11 cellular contexts compared by ENCODE assay signal in genomic region chr15:41926184-41927056, GRCh38. TPM values are rescaled to one million over a fixed set of nuclear protein-coding genes. Genes with fewer than 3 reads are reported as not detected.
DNase-seq lines count a peak whose midpoint lies in the region; ATAC-seq and TF ChIP-seq lines count a peak whose summit lies in the region.
"Had no signal": no experiment of that assay in that cellular context is flagged by ENCODE, and none has a peak within 500 bp of the region (broad histone marks: within the 10 kb centered on the region; RNA-seq: fewer than 3 reads in every experiment).

No MANE protein-coding gene starts in this region.

- no peaks in the 10 kb centered on the region for H3K9me3 ChIP-seq in heart right ventricle
- H3K9me3 ChIP-seq in gastrocnemius medialis = no peaks in the 10 kb centered on the region
- H3K9me3 ChIP-seq: SJSA1 had no signal

- WGBS in heart right ventricle, 2 donors = 38 to 51% methylated on average over 10 of the region's 10 CpGs

- H3K4me1 Mint-ChIP-seq in activated B cell treated with CpG ODN at 0.5 μM for 24 hours = peaks cover 87% of the 10 kb centered on the region

- H3K36me3 ChIP-seq in H7 (replicated peaks; ENCODE audit: control insufficient read depth, insufficient read depth, low read length) (no peaks in the 10 kb centered on the region; the same call in 1 of the 2 replicates), heart right ventricle (peaks cover 0 to 34% (median 0%) of the 10 kb centered on the region in 9 donors), gastrocnemius medialis (no peaks in the 10 kb centered on the region)

- H3K4me3 Mint-ChIP-seq in activated B cell treated with CpG ODN at 0.5 μM for 24 hours = peak overlapping the region; percentile 3

- no peak for ATAC-seq in activated B cell treated with CpG ODN at 0.5 μM for 24 hours (ENCODE audit: low read depth)
- peak in 7 of 8 donors; percentile 23 to 54 (median 46) for ATAC-seq in heart right ventricle
- no peak for ATAC-seq in gastrocnemius medialis
- ATAC-seq in HG02798 (IDR thresholded peaks at IDR 0.05; ENCODE audit: poor library complexity, unreplicated experiment) = no peak
- no peak for ATAC-seq in HG03520 (IDR thresholded peaks at IDR 0.05; ENCODE audit: unreplicated experiment)
- ATAC-seq in HG02981 (IDR thresholded peaks at IDR 0.05; ENCODE audit: unreplicated experiment) = no peak

- no peaks in the 10 kb centered on the region for H3K27me3 Mint-ChIP-seq in activated B cell treated with CpG ODN at 0.5 μM for 24 hours

- H3K27me3 ChIP-seq in H7 (ENCODE audit: control insufficient read depth, insufficient read depth, low read length) = no peaks in the 10 kb centered on the region
- H3K27me3 ChIP-seq in heart right ventricle = no peaks in the 10 kb centered on the region
- H3K27me3 ChIP-seq in gastrocnemius medialis = no peaks in the 10 kb centered on the region
- H3K27me3 ChIP-seq: SJSA1 had no signal

- TF ChIP-seq CTCF in activated B cell treated with CpG ODN at 0.5 μM for 24 hours (IDR thresholded peaks at IDR 0.05) (no peak), heart right ventricle (IDR thresholded peaks at IDR 0.05) (no peak), gastrocnemius medialis (IDR thresholded peaks at IDR 0.05 in 4 of 5, conservative IDR thresholded peaks at IDR 0.05 in 1 of 5) (no peak)

- H3K4me1 ChIP-seq in heart right ventricle = peaks cover 28 to 100% (median 96%) of the 10 kb centered on the region in 9 donors
- peaks cover 32 to 70% of the 10 kb centered on the region in 2 donors for H3K4me1 ChIP-seq in gastrocnemius medialis

- H3K27ac Mint-ChIP-seq in activated B cell treated with CpG ODN at 0.5 μM for 24 hours = peak overlapping the region; percentile 88

- H3K27ac ChIP-seq in heart right ventricle = peak overlapping the region; percentile 21 to 92 (median 72)
- H3K27ac ChIP-seq in gastrocnemius medialis = peak overlapping the region in 3 of 4 donors; percentile 12 to 47 (median 35)
- H3K27ac ChIP-seq: SJSA1 had no signal

- H3K4me3 ChIP-seq in H7 (ENCODE audit: insufficient read depth, low read depth, low read length) = no peak overlapping the region
- no peak overlapping the region for H3K4me3 ChIP-seq in heart right ventricle
- no peak overlapping the region for H3K4me3 ChIP-seq in gastrocnemius medialis
- H3K4me3 ChIP-seq: SJSA1 had no signal

- intact Hi-C loops in activated B cell treated with CpG ODN at 0.5 μM for 24 hours (cut with micrococcal nuclease) = loop anchor here (5.0 kb wide), 1 partner anchor 131 kb away; no protein-coding TSS in a partner anchor
- intact Hi-C loops in heart right ventricle (cut with DNase I) = loop anchor here in 4 of 10 donors (5.0 to 10.0 kb wide), 3 partner anchors 41 to 128 kb away; partner anchors contain the start of gene EHD4 (in 2 of the 4)
- intact Hi-C loops in gastrocnemius medialis (cut with DNase I; ENCODE audit: low total_unique reads) = no loop called here

- DNase-seq in H7 (peak; percentile 64), activated B cell treated with CpG ODN at 0.5 μM for 24 hours (no peak), heart right ventricle (no peak), gastrocnemius medialis (no peak), activated gamma-delta T cell treated with Interleukin-2 at 50 U/mL for 16 hours (no peak)
- DNase-seq: amygdala; stimulated activated CD4-positive, alpha-beta T cell treated with anti-CD3 and anti-CD28 coated beads, Interleukin-2, amount 100 ng/mL, for 24 hours had no signal

- POLR2A ChIA-PET in activated B cell treated with CpG ODN at 0.5 μM for 24 hours (lab: Charles Lee) = interaction anchor here (1.0 to 1.9 kb wide), 2 partner anchors 44 to 46 kb away, joined by 3 to 7 read pairs; partner anchors contain the start of gene EHD4

- TF ChIP-seq POLR2A in gastrocnemius medialis (IDR thresholded peaks at IDR 0.05) = no peak

- CTCF ChIA-PET in activated B cell treated with CpG ODN at 0.5 μM for 24 hours (lab: Charles Lee) = interaction anchor here (0.7 kb wide), 1 partner anchor 59 kb away, joined by 3 read pairs; no protein-coding TSS in a partner anchor

- peaks cover 7% of the 10 kb centered on the region for H3K9me3 Mint-ChIP-seq in activated B cell treated with CpG ODN at 0.5 μM for 24 hours

- H3K36me3 Mint-ChIP-seq in activated B cell treated with CpG ODN at 0.5 μM for 24 hours (ENCODE audit: low read depth) = peaks cover 29% of the 10 kb centered on the region

- in situ Hi-C loops in gastrocnemius medialis (cut with MboI; ENCODE audit: low sequenced_read_pairs in 4 of 4) = no loop called here

RNA-seq across cellular contexts. Expression of gene SPTBN5, which starts 32.6 kb away (rescaled TPM):
- 0.17 and 0.55 TPM in 2 replicates for total RNA-seq in H7 (2014; rRNA removed; shearing (Covaris generic))
- total RNA-seq in activated B cell treated with CpG ODN at 0.5 μM for 24 hours (0.78 and 1.1 TPM in 2 replicates), heart right ventricle (1 to 10 TPM; 1.6 to 5.9 (median 2.4) TPM), gastrocnemius medialis (under 1 TPM in 3 of 4 donors, not detected in 1; 0.03 to 0.05 (median 0.04) TPM)
- 1 to 10 TPM in 1 of 2 donors, under 1 TPM in 1; 0.94 to 8.7 TPM for polyA plus RNA-seq in heart right ventricle

RNA-seq across cellular contexts. Expression of gene EHD4, which starts 45.9 kb away (rescaled TPM):
- 22.0 and 22.2 TPM in 2 replicates for total RNA-seq in H7 (2014; rRNA removed; shearing (Covaris generic))
- total RNA-seq in activated B cell treated with CpG ODN at 0.5 μM for 24 hours = 38.4 and 42.6 TPM in 2 replicates
- 10 to 100 TPM; 29.8 to 62.7 (median 46.6) TPM for total RNA-seq in heart right ventricle
- polyA plus RNA-seq in heart right ventricle = 10 to 100 TPM; 23.4 to 24.2 TPM
- 1 to 10 TPM; 3.8 to 7.1 (median 4.3) TPM for total RNA-seq in gastrocnemius medialis

Comparison
In these comparisons a context has a peak if more than half of its experiments do, and no peak if none do; other contexts are left out.
1. ATAC-seq: peak in heart right ventricle (7 of 8); none in activated B cell treated with CpG ODN at 0.5 μM for 24 hours (single experiment), gastrocnemius medialis (0 of 2), HG02798 (single experiment), HG03520 (single experiment) and HG02981 (single experiment).